In genomic region chr9:93419023-93419422, GRCh38 we compare ENCODE assay signal across 1 cellular context.
TF ChIP-seq lines count a peak whose summit lies in the region.

No MANE protein-coding gene starts in this region.

TF ChIP-seq in HepG2, 621 proteins besides CTCF, POLR2A, EP300 and RAD21:
- peak; percentile 81; the same call in 1 of the 2 replicates for TF ChIP-seq ZNF160 (CRISPR knock-in tag; IDR thresholded peaks at IDR 0.05)
- TF ChIP-seq ZNF335 (CRISPR knock-in tag; IDR thresholded peaks at IDR 0.05) = no peak
